ENCODE assay signal across 25 cellular contexts in genomic region chr9:121439016-121439415, GRCh38.
DNase-seq lines count a peak whose midpoint lies in the region; ATAC-seq, FAIRE-seq and TF ChIP-seq lines count a peak whose summit lies in the region.
"Had no signal": no experiment of that assay in that cellular context is flagged by ENCODE, and none has a peak within 500 bp of the region (broad histone marks: within the 10 kb centered on the region; RNA-seq: fewer than 3 reads in every experiment).

No MANE protein-coding gene starts in this region.

- H3K4me2 ChIP-seq in astrocyte (ENCODE audit: low read length) (no peak overlapping the region), smooth muscle cell (peak overlapping the region; percentile 11)
- H3K4me2 ChIP-seq: A549 had no signal

- DNase-seq in astrocyte (ENCODE audit: low read depth), result no peak
- DNase-seq in kidney tubule cell (ENCODE audit: low spot score), result peak; percentile 7
- DNase-seq in smooth muscle cell (lab: John Stamatoyannopoulos, UW; ENCODE audit: unreplicated experiment), result no peak
- no peak for DNase-seq in epidermal melanocyte (ENCODE audit: insufficient read length, low spot score)
- DNase-seq in Kasumi-1 (lab: John Stamatoyannopoulos, UW), result no peak
- no peak for DNase-seq in naive thymus-derived CD8-positive, alpha-beta T cell
- DNase-seq: 8988T; ACHN; AML-193; BE2C; CD4-positive, alpha-beta T cell; CD8-positive, alpha-beta memory T cell; DMS53; DMS79 treated with DMSO at 0.1 percent for 48 hours; GF-D8; GM23248; H7; HCEC 1CT had no signal

- H3K9ac ChIP-seq in astrocyte (ENCODE audit: low read length) (no peak overlapping the region), smooth muscle cell (ENCODE audit: low read depth) (no peak overlapping the region)
- H3K9ac ChIP-seq: BLaER1 treated with 17β-estradiol and CSF1 and Interleukin-3, amounts not matched to agents 10 nM and 100 nM; GM23248 had no signal

- ATAC-seq in naive thymus-derived CD8-positive, alpha-beta T cell, result no peak

- POLR2A ChIA-PET in naive thymus-derived CD8-positive, alpha-beta T cell (lab: Charles Lee), result interaction anchor here (0.7 kb wide), 1 partner anchor 54 kb away, joined by 3 read pairs; no protein-coding TSS in a partner anchor

- no peak for TF ChIP-seq CTCF in astrocyte (IDR thresholded peaks at IDR 0.05; ENCODE audit: insufficient read depth, low read depth, low read length)
- TF ChIP-seq CTCF in smooth muscle cell (IDR thresholded peaks at IDR 0.05; ENCODE audit: borderline replicate concordance, insufficient read depth, poor library complexity, severe bottlenecking), result no peak

- peak overlapping the region; percentile 90 for H3K27ac Mint-ChIP-seq in astrocyte (ENCODE audit: unreplicated experiment)
- no peak overlapping the region for H3K27ac Mint-ChIP-seq in naive thymus-derived CD8-positive, alpha-beta T cell
- H3K27ac Mint-ChIP-seq: CD14-positive monocyte; CD4-positive, alpha-beta T cell; CD8-positive, alpha-beta memory T cell had no signal

- H2AFZ ChIP-seq in astrocyte (ENCODE audit: low read depth, low read length) (no peak overlapping the region), smooth muscle cell (ENCODE audit: low read depth) (no peak overlapping the region)
- H2AFZ ChIP-seq: GM23248 had no signal

- H3K4me1 ChIP-seq in astrocyte (ENCODE audit: insufficient read depth, low read length) (no peaks in the 10 kb centered on the region), mesodermal cell (ENCODE audit: control insufficient read depth, insufficient read depth, low read length, poor library complexity, severe bottlenecking) (peaks cover 25% of the 10 kb centered on the region), smooth muscle cell (ENCODE audit: low read depth) (no peaks in the 10 kb centered on the region)
- H3K4me1 ChIP-seq: A549, BE2C had no signal

- peaks cover 28% of the 10 kb centered on the region for H3K4me1 Mint-ChIP-seq in astrocyte (ENCODE audit: low read depth, unreplicated experiment)
- H3K4me1 Mint-ChIP-seq in naive thymus-derived CD8-positive, alpha-beta T cell, result peaks cover 0 to 2% (median 0%) of the 10 kb centered on the region in 4 donors
- H3K4me1 Mint-ChIP-seq: CD14-positive monocyte; CD8-positive, alpha-beta memory T cell had no signal

- no CpG with 5 or more reads among the region's 1 CpG for WGBS in mesodermal cell (ENCODE audit: insufficient coverage in 2 of 2), 2 experiments
- WGBS in smooth muscle cell (ENCODE audit: low lambda C conversion rate), result 12% methylated on average over 1 of the region's 1 CpG

- no peak overlapping the region for H3K27ac ChIP-seq in astrocyte (ENCODE audit: low read depth, low read length)
- H3K27ac ChIP-seq in mesodermal cell (ENCODE audit: low read depth, low read length, severe bottlenecking), result peak overlapping the region; percentile 81
- peak overlapping the region; percentile 53 for H3K27ac ChIP-seq in smooth muscle cell (ENCODE audit: low read depth)
- H3K27ac ChIP-seq: A549; BLaER1 treated with 17β-estradiol and CSF1 and Interleukin-3, amounts not matched to agents 10 nM and 100 nM; GM23248 had no signal

- peaks cover 28% of the 10 kb centered on the region for H3K27me3 Mint-ChIP-seq in astrocyte (ENCODE audit: low read depth, unreplicated experiment)
- H3K27me3 Mint-ChIP-seq in naive thymus-derived CD8-positive, alpha-beta T cell, result peaks cover 1 to 13% (median 4%) of the 10 kb centered on the region in 5 donors

- H3K36me3 ChIP-seq in astrocyte (ENCODE audit: insufficient read depth, low read length) (no peaks in the 10 kb centered on the region), mesodermal cell (ENCODE audit: control insufficient read depth, insufficient read depth, low read length) (no peaks in the 10 kb centered on the region), smooth muscle cell (ENCODE audit: low read depth) (no peaks in the 10 kb centered on the region)
- H3K36me3 ChIP-seq: BE2C; BLaER1 treated with 17β-estradiol and CSF1 and Interleukin-3, amounts not matched to agents 10 nM and 100 nM had no signal

- H3K79me2 ChIP-seq in astrocyte (ENCODE audit: insufficient read depth, low read length) (no peaks in the 10 kb centered on the region), smooth muscle cell (ENCODE audit: low read depth) (no peaks in the 10 kb centered on the region)

- no peak overlapping the region for H3K4me3 Mint-ChIP-seq in astrocyte (ENCODE audit: unreplicated experiment)
- no peak overlapping the region for H3K4me3 Mint-ChIP-seq in naive thymus-derived CD8-positive, alpha-beta T cell
- H3K4me3 Mint-ChIP-seq: CD4-positive, alpha-beta T cell; CD8-positive, alpha-beta memory T cell had no signal

- no peak for FAIRE-seq in astrocyte (lab: Jason Lieb, UNC)
- FAIRE-seq: A549, GM12891, GM18507, H1 had no signal

- H4K20me1 ChIP-seq in astrocyte (ENCODE audit: insufficient read depth, low read length), result no peaks in the 10 kb centered on the region
- no peaks in the 10 kb centered on the region for H4K20me1 ChIP-seq in smooth muscle cell (ENCODE audit: low read depth)
- H4K20me1 ChIP-seq: BLaER1 treated with 17β-estradiol and CSF1 and Interleukin-3, amounts not matched to agents 10 nM and 100 nM had no signal

- H3F3A ChIP-seq in smooth muscle cell (ENCODE audit: low read depth), result peaks cover 4% of the 10 kb centered on the region

- no peaks in the 10 kb centered on the region for H3K36me3 Mint-ChIP-seq in astrocyte (ENCODE audit: low read depth, unreplicated experiment)
- H3K36me3 Mint-ChIP-seq in naive thymus-derived CD8-positive, alpha-beta T cell, result no peaks in the 10 kb centered on the region
- H3K36me3 Mint-ChIP-seq: CD14-positive monocyte; CD8-positive, alpha-beta memory T cell had no signal

- no peak overlapping the region for H3K4me3 ChIP-seq in astrocyte (ENCODE audit: insufficient read depth, low read depth, low read length)
- no peak overlapping the region for H3K4me3 ChIP-seq in mesodermal cell (ENCODE audit: extremely low read depth, insufficient read depth, low read length, poor library complexity, severe bottlenecking)
- H3K4me3 ChIP-seq in smooth muscle cell, result no peak overlapping the region
- H3K4me3 ChIP-seq: A549; BLaER1 treated with 17β-estradiol and CSF1 and Interleukin-3, amounts not matched to agents 10 nM and 100 nM; GM23248 had no signal

- peaks cover 46% of the 10 kb centered on the region for H3K27me3 ChIP-seq in astrocyte (ENCODE audit: insufficient read depth, low read length)
- H3K27me3 ChIP-seq in smooth muscle cell (ENCODE audit: low read depth), result peaks cover under 1% of the 10 kb centered on the region
- H3K27me3 ChIP-seq: BLaER1 treated with 17β-estradiol and CSF1 and Interleukin-3, amounts not matched to agents 10 nM and 100 nM had no signal

- H3K9me3 Mint-ChIP-seq in astrocyte (ENCODE audit: unreplicated experiment), result peaks cover 5% of the 10 kb centered on the region
- H3K9me3 Mint-ChIP-seq in naive thymus-derived CD8-positive, alpha-beta T cell, result peaks cover 0 to 3% (median 0%) of the 10 kb centered on the region in 9 donors
- H3K9me3 Mint-ChIP-seq: CD4-positive, alpha-beta T cell; CD8-positive, alpha-beta memory T cell had no signal

- H3K9me3 ChIP-seq in astrocyte (ENCODE audit: insufficient read depth, low read depth, low read length) (no peaks in the 10 kb centered on the region), mesodermal cell (ENCODE audit: control insufficient read depth, low read length) (no peaks in the 10 kb centered on the region), smooth muscle cell (replicated peaks; ENCODE audit: low read depth) (no peaks in the 10 kb centered on the region)
- H3K9me3 ChIP-seq: A549; BE2C; BLaER1 treated with 17β-estradiol and CSF1 and Interleukin-3, amounts not matched to agents 10 nM and 100 nM had no signal
